ENCODE assay signal across 8 cellular contexts in genomic region chr3:197516517-197516889, GRCh38. TPM values are rescaled to one million over a fixed set of nuclear protein-coding genes. Genes with fewer than 3 reads are reported as not detected.
DNase-seq lines count a peak whose midpoint lies in the region; ATAC-seq and TF ChIP-seq lines count a peak whose summit lies in the region.

No MANE protein-coding gene starts in this region.

- BruUV-seq in Calu3 (replicated peaks; lab: Mats Ljungman, UMichigan) = no TSS peak

- CTCF ChIA-PET in Calu3 (lab: Charles Lee) = interaction anchor here (0.7 to 1.0 kb wide), 2 partner anchors 23 to 38 kb away, joined by 3 read pairs; no protein-coding TSS in a partner anchor

- no peak overlapping the region for H3K4me3 ChIP-seq in brain microvascular endothelial cell (ENCODE audit: low read depth, low read length)

- in situ Hi-C loops in brain microvascular endothelial cell (cut with HindIII; ENCODE audit: low pct_ligation_motif_present, low sequenced_read_pairs) = loop anchor here (25.0 kb wide), 1 partner anchor 229 kb away; the partner anchor contains the start of gene DLG1

- intact Hi-C loops in Calu3 (cut with micrococcal nuclease; ENCODE audit: unreplicated experiment) = no loop called here

- H3K36me3 Mint-ChIP-seq in Calu3 (ENCODE audit: insufficient read depth, unreplicated experiment) = peaks cover 41% of the 10 kb centered on the region
- H3K36me3 Mint-ChIP-seq in progenitor cell of endocrine pancreas (ENCODE audit: insufficient read depth) = peaks cover 8% of the 10 kb centered on the region

- no peak for ATAC-seq in GM19397 (IDR thresholded peaks at IDR 0.05; ENCODE audit: unreplicated experiment)
- no peak for ATAC-seq in GM19395 (IDR thresholded peaks at IDR 0.05; ENCODE audit: unreplicated experiment)

- H3K9me3 Mint-ChIP-seq in Calu3 (ENCODE audit: low read depth, unreplicated experiment) (no peaks in the 10 kb centered on the region), progenitor cell of endocrine pancreas (ENCODE audit: low read depth) (no peaks in the 10 kb centered on the region)

- peak overlapping the region; percentile 79 for H3K27ac ChIP-seq in brain microvascular endothelial cell

- H3K27ac Mint-ChIP-seq in Calu3 (ENCODE audit: unreplicated experiment) = peak overlapping the region; percentile 94
- peak overlapping the region; percentile 9 for H3K27ac Mint-ChIP-seq in progenitor cell of endocrine pancreas

- peaks cover 50% of the 10 kb centered on the region for H3K4me1 Mint-ChIP-seq in Calu3 (ENCODE audit: low read depth, unreplicated experiment)
- H3K4me1 Mint-ChIP-seq in progenitor cell of endocrine pancreas (ENCODE audit: low read depth) = peaks cover 22% of the 10 kb centered on the region

- H3K27me3 Mint-ChIP-seq in Calu3 (ENCODE audit: unreplicated experiment) (no peaks in the 10 kb centered on the region), progenitor cell of endocrine pancreas (no peaks in the 10 kb centered on the region)

- TF ChIP-seq CTCF in Calu3 (IDR thresholded peaks at IDR 0.05; ENCODE audit: unreplicated experiment) (no peak), brain microvascular endothelial cell (IDR thresholded peaks at IDR 0.05; ENCODE audit: low read depth, low read length, missing control alignments) (no peak), progenitor cell of endocrine pancreas (IDR thresholded peaks at IDR 0.05; ENCODE audit: unreplicated experiment) (no peak), GM10266 (IDR thresholded peaks at IDR 0.05; ENCODE audit: control insufficient read depth, insufficient read depth, low read depth, missing control alignments) (no peak)

- DNase-seq in Calu3 (peak; percentile 96), NCI-H82 (lab: John Stamatoyannopoulos, UW) (peak; percentile 95), brain microvascular endothelial cell (peak; percentile 93), progenitor cell of endocrine pancreas (ENCODE audit: low spot score, unreplicated experiment) (no peak), GM10266 (ENCODE audit: extremely low spot score) (no peak), KG1 (lab: John Stamatoyannopoulos, UW) (no peak)

- no peaks in the 10 kb centered on the region for H3K36me3 ChIP-seq in brain microvascular endothelial cell (replicated peaks)

- H3K4me3 Mint-ChIP-seq in Calu3 (ENCODE audit: low read depth, unreplicated experiment) (peak overlapping the region; percentile 53), progenitor cell of endocrine pancreas (ENCODE audit: low read depth) (no peak overlapping the region)

- H3K27me3 ChIP-seq in brain microvascular endothelial cell (replicated peaks) = no peaks in the 10 kb centered on the region

RNA-seq across cellular contexts. Expression of gene BDH1, which starts 39.3 kb away (rescaled TPM):
- total RNA-seq in Calu3 (2022) (49.0 and 56.7 TPM in 2 replicates), progenitor cell of endocrine pancreas (41.9 and 42.8 TPM in 2 replicates)

Comparison
In these comparisons a context has a peak if more than half of its experiments do, and no peak if none do; other contexts are left out.
1. DNase-seq: peak in Calu3 (single experiment), NCI-H82 (single experiment) and brain microvascular endothelial cell (single experiment); none in progenitor cell of endocrine pancreas (single experiment), GM10266 (single experiment) and KG1 (single experiment).